Comparison of ENCODE assay signal across 22 cellular contexts in genomic region chr16:52488837-52489289, GRCh38. TPM values are rescaled to one million over a fixed set of nuclear protein-coding genes. Genes with fewer than 3 reads are reported as not detected.
"Had no signal": no experiment of that assay in that cellular context is flagged by ENCODE, and none has a peak within 500 bp of the region (broad histone marks: within the 10 kb centered on the region; RNA-seq: fewer than 3 reads in every experiment).

No MANE protein-coding gene starts in this region.

- H3K4me3 ChIP-seq: adrenal gland, ascending aorta, dorsolateral prefrontal cortex, esophagus squamous epithelium, gastrocnemius medialis, lower lobe of right lung, prostate gland, right atrium auricular region, tibial artery had no signal

- H3K27me3 ChIP-seq: adrenal gland, ascending aorta, dorsolateral prefrontal cortex, esophagus squamous epithelium, gastrocnemius medialis, right atrium auricular region, tibial artery had no signal

- H3K9me3 ChIP-seq: adrenal gland, ascending aorta, esophagus squamous epithelium, gastrocnemius medialis, lower lobe of right lung, prostate gland, right atrium auricular region, tibial artery had no signal

- H3K36me3 Mint-ChIP-seq: activated naive CD8-positive, alpha-beta T cell; naive thymus-derived CD8-positive, alpha-beta T cell had no signal

- ATAC-seq: activated T-helper 17 cell treated with anti-CD3 and anti-CD28 coated beads, Interleukin-2, amount 50 U/mL, for 72 hours; gastrocnemius medialis; lower lobe of right lung; naive thymus-derived CD8-positive, alpha-beta T cell; stimulated activated naive CD8-positive, alpha-beta T cell treated with anti-CD3 and anti-CD28 coated beads, Interleukin-15, Interleukin-2, amounts not matched to agents 100 U/mL and 50 U/mL, for 24 hours had no signal

- H3K4me1 Mint-ChIP-seq: activated T-helper 17 cell treated with anti-CD3 and anti-CD28 coated beads, Interleukin-2, amount 50 U/mL, for 72 hours; naive thymus-derived CD8-positive, alpha-beta T cell had no signal

- DNase-seq: activated CD4-positive, alpha-beta T cell treated with anti-CD3 and anti-CD28 coated beads for 1 hour; activated T-cell treated with anti-CD3 and anti-CD28 coated beads, Interleukin-2, amount 50 U/mL, for 1 hour; adrenal gland; central memory CD4-positive, alpha-beta T cell; dorsolateral prefrontal cortex; esophagus squamous epithelium; gastrocnemius medialis; hypothalamus; lower lobe of right lung; naive thymus-derived CD8-positive, alpha-beta T cell; stimulated activated CD4-positive, alpha-beta T cell treated with anti-CD3 and anti-CD28 coated beads, Interleukin-12 subunit alpha, Interleukin-12 subunit beta, amount 100 ng/mL, for 4 hours; stimulated activated CD4-positive, alpha-beta T cell treated with anti-CD3 and anti-CD28 coated beads, Interleukin-4, amount 100 ng/mL, for 4 hours; stimulated activated naive CD8-positive, alpha-beta T cell treated with anti-CD3 and anti-CD28 coated beads, Interleukin-15, Interleukin-2, amounts not matched to agents 100 U/mL and 50 U/mL, for 24 hours; T-helper 1 cell; tibial artery; WERI-Rb-1 had no signal

- H3K4me1 ChIP-seq: adrenal gland, ascending aorta, esophagus squamous epithelium, gastrocnemius medialis, lower lobe of right lung, prostate gland, right atrium auricular region, tibial artery had no signal

- H3K27ac ChIP-seq: adrenal gland, ascending aorta, dorsolateral prefrontal cortex, esophagus squamous epithelium, gastrocnemius medialis, lower lobe of right lung, prostate gland, right atrium auricular region, tibial artery, WERI-Rb-1 had no signal

- H3K36me3 ChIP-seq: adrenal gland, ascending aorta, esophagus squamous epithelium, gastrocnemius medialis, lower lobe of right lung, prostate gland, right atrium auricular region, tibial artery, WERI-Rb-1 had no signal

- H3K27ac Mint-ChIP-seq: activated naive CD8-positive, alpha-beta T cell; activated T-helper 17 cell treated with anti-CD3 and anti-CD28 coated beads, Interleukin-2, amount 50 U/mL, for 72 hours; naive thymus-derived CD8-positive, alpha-beta T cell had no signal

- H3K27me3 Mint-ChIP-seq: activated naive CD8-positive, alpha-beta T cell; activated T-helper 17 cell treated with anti-CD3 and anti-CD28 coated beads, Interleukin-2, amount 50 U/mL, for 72 hours had no signal

- H3K4me3 Mint-ChIP-seq: activated naive CD8-positive, alpha-beta T cell; activated T-helper 17 cell treated with anti-CD3 and anti-CD28 coated beads, Interleukin-2, amount 50 U/mL, for 72 hours; naive thymus-derived CD8-positive, alpha-beta T cell had no signal

RNA-seq across cellular contexts. Expression of gene TOX3, which starts 58.1 kb away (rescaled TPM):
- total RNA-seq: activated T-helper 17 cell treated with anti-CD3 and anti-CD28 coated beads, Interleukin-2, amount 50 U/mL, for 72 hours; ascending aorta; mesenteric fat pad; naive thymus-derived CD8-positive, alpha-beta T cell; right atrium auricular region had no signal
- polyA plus RNA-seq: naive thymus-derived CD8-positive, alpha-beta T cell had no signal
